In genomic region chr2:212535963-212536362, GRCh38 we compare ENCODE assay signal across 12 cellular contexts. TPM values are rescaled to one million over a fixed set of nuclear protein-coding genes. Genes with fewer than 3 reads are reported as not detected.
A peak's percentile ranks its signal among the peaks of the same experiment; 100 is the strongest.
DNase-seq lines count a peak whose midpoint lies in the region; TF ChIP-seq lines count a peak whose summit lies in the region.
"Had no signal": no experiment of that assay in that cellular context is flagged by ENCODE, and none has a peak within 500 bp of the region (broad histone marks: within the 10 kb centered on the region; RNA-seq: fewer than 3 reads in every experiment).

No MANE protein-coding gene starts in this region.

- no peak overlapping the region for H2BK120ac ChIP-seq in trophoblast cell (ENCODE audit: insufficient read depth, low read length, poor library complexity)

- CTCF ChIA-PET in Calu3 (lab: Charles Lee) = no interaction called here

- no peak overlapping the region for H2BK5ac ChIP-seq in trophoblast cell (ENCODE audit: low read depth, low read length, poor library complexity)

- H3K9me3 ChIP-seq in trophoblast cell (ENCODE audit: insufficient read depth, low read depth, low read length) (no peaks in the 10 kb centered on the region), MG63 (no peaks in the 10 kb centered on the region)

- peaks cover 33% of the 10 kb centered on the region for H3K36me3 Mint-ChIP-seq in Calu3 (ENCODE audit: insufficient read depth, unreplicated experiment)
- H3K36me3 Mint-ChIP-seq in activated T-helper 1 cell treated with anti-CD3 and anti-CD28 coated beads, Interleukin-12 subunit alpha, Interleukin-12 subunit beta, Interleukin-2, Interleukin-4 antibody, amounts not matched to agents 30 ng/mL and 10 ng/mL and 1 ng/mL, durations not matched to agents 14 hours and 24 hours and 36 hours (ENCODE audit: low read depth) = peaks cover 2% of the 10 kb centered on the region
- H3K36me3 Mint-ChIP-seq in immature natural killer cell = peaks cover 0 to 4% (median 0%) of the 10 kb centered on the region in 3 donors

- peaks cover 17% of the 10 kb centered on the region for H3K4me1 Mint-ChIP-seq in Calu3 (ENCODE audit: low read depth, unreplicated experiment)
- H3K4me1 Mint-ChIP-seq in activated T-helper 1 cell treated with anti-CD3 and anti-CD28 coated beads, Interleukin-12 subunit alpha, Interleukin-12 subunit beta, Interleukin-2, Interleukin-4 antibody, amounts not matched to agents 30 ng/mL and 10 ng/mL and 1 ng/mL, durations not matched to agents 14 hours and 24 hours and 36 hours (ENCODE audit: low read depth) = peaks cover 4% of the 10 kb centered on the region
- H3K4me1 Mint-ChIP-seq in immature natural killer cell = peaks cover 13 to 19% of the 10 kb centered on the region in 2 donors

- no TSS peak for BruUV-seq in Calu3 (replicated peaks; lab: Mats Ljungman, UMichigan)

- H3K79me1 ChIP-seq in trophoblast cell (ENCODE audit: low read length) = no peaks in the 10 kb centered on the region

- H3K4me3 ChIP-seq in fibroblast of the aortic adventitia (ENCODE audit: low read depth, low read length) (peak overlapping the region; percentile 72), trophoblast cell (ENCODE audit: low read depth, low read length) (no peak overlapping the region), MG63 (no peak overlapping the region)

- H3K27me3 ChIP-seq in trophoblast cell (ENCODE audit: insufficient read depth, low read length) (peaks cover 26% of the 10 kb centered on the region), MG63 (peaks cover 20% of the 10 kb centered on the region)

- no peak overlapping the region for H3K27ac ChIP-seq in trophoblast cell (ENCODE audit: low read depth, low read length)
- H3K27ac ChIP-seq: parathyroid adenoma had no signal

- H3K4ac ChIP-seq in trophoblast cell (ENCODE audit: low read depth, low read length) = no peak overlapping the region

- no peak overlapping the region for H4K91ac ChIP-seq in trophoblast cell (ENCODE audit: low read depth, low read length)

- H2BK12ac ChIP-seq in trophoblast cell (ENCODE audit: low read length) = no peak overlapping the region

- peak overlapping the region; percentile 94 for H3K4me3 Mint-ChIP-seq in Calu3 (ENCODE audit: low read depth, unreplicated experiment)
- H3K4me3 Mint-ChIP-seq in activated T-helper 1 cell treated with anti-CD3 and anti-CD28 coated beads, Interleukin-12 subunit alpha, Interleukin-12 subunit beta, Interleukin-2, Interleukin-4 antibody, amounts not matched to agents 30 ng/mL and 10 ng/mL and 1 ng/mL, durations not matched to agents 14 hours and 24 hours and 36 hours = no peak overlapping the region
- H3K4me3 Mint-ChIP-seq in immature natural killer cell = no peak overlapping the region
- H3K4me3 Mint-ChIP-seq: dendritic cell treated with granulocyte-macrophage colony-stimulating factor and Interleukin-4, amounts not matched to agents 40 ng/mL and 50 ng/mL, for 4 days had no signal

- no peak overlapping the region for H3K9ac ChIP-seq in trophoblast cell (ENCODE audit: low read length)
- H3K9ac ChIP-seq: parathyroid adenoma had no signal

- H3K9me3 Mint-ChIP-seq in Calu3 (ENCODE audit: low read depth, unreplicated experiment) = no peaks in the 10 kb centered on the region
- H3K9me3 Mint-ChIP-seq in activated T-helper 1 cell treated with anti-CD3 and anti-CD28 coated beads, Interleukin-12 subunit alpha, Interleukin-12 subunit beta, Interleukin-2, Interleukin-4 antibody, amounts not matched to agents 30 ng/mL and 10 ng/mL and 1 ng/mL, durations not matched to agents 14 hours and 24 hours and 36 hours = no peaks in the 10 kb centered on the region
- H3K9me3 Mint-ChIP-seq in immature natural killer cell = peaks cover 0 to 18% (median 7%) of the 10 kb centered on the region in 6 donors
- H3K9me3 Mint-ChIP-seq: dendritic cell treated with granulocyte-macrophage colony-stimulating factor and Interleukin-4, amounts not matched to agents 40 ng/mL and 50 ng/mL, for 4 days; T-helper 2 cell treated with Interferon-gamma antibody and Interleukin-4, amounts not matched to agents 5 μg/mL and 100 μg/mL, for 36 hours had no signal

- H3K14ac ChIP-seq in trophoblast cell (ENCODE audit: low read length) = no peak overlapping the region

- intact Hi-C loops in Calu3 (cut with micrococcal nuclease; ENCODE audit: unreplicated experiment) = no loop called here
- intact Hi-C loops in activated T-helper 1 cell treated with anti-CD3 and anti-CD28 coated beads, Interleukin-12 subunit alpha, Interleukin-12 subunit beta, Interleukin-2, Interleukin-4 antibody, amounts not matched to agents 30 ng/mL and 10 ng/mL and 1 ng/mL, durations not matched to agents 14 hours and 24 hours and 36 hours (cut with micrococcal nuclease) = no loop called here

- no peak for DNase-seq in Calu3
- DNase-seq in NCI-H748 (lab: John Stamatoyannopoulos, UW; ENCODE audit: unreplicated experiment) = peak; percentile 89
- no peak for DNase-seq in fibroblast of the aortic adventitia (ENCODE audit: low read depth)
- no peak for DNase-seq in trophoblast cell
- no peak for DNase-seq in retina
- no peak for DNase-seq in activated T-helper 1 cell treated with anti-CD3 and anti-CD28 coated beads, Interleukin-12 subunit alpha, Interleukin-12 subunit beta, Interleukin-2, Interleukin-4 antibody, amounts not matched to agents 30 ng/mL and 10 ng/mL and 1 ng/mL, durations not matched to agents 14 hours and 24 hours and 36 hours (ENCODE audit: low spot score)
- no peak for DNase-seq in MG63
- DNase-seq in immature natural killer cell = no peak
- DNase-seq: activated T-cell treated with anti-CD3 and anti-CD28 coated beads, Interleukin-2, amount 50 U/mL, for 1 hour had no signal

- H3K23ac ChIP-seq in trophoblast cell (ENCODE audit: low read length) = no peak overlapping the region

- no peaks in the 10 kb centered on the region for H3K36me3 ChIP-seq in trophoblast cell (ENCODE audit: control insufficient read depth in 1 of 2, insufficient read depth in 2 of 2, low read length in 2 of 2)
- no peaks in the 10 kb centered on the region for H3K36me3 ChIP-seq in MG63

- peaks cover 6 to 19% of the 10 kb centered on the region in 2 experiments for H3K4me1 ChIP-seq in trophoblast cell (ENCODE audit: control insufficient read depth in 1 of 2, insufficient read depth in 2 of 2, low read length in 2 of 2)
- H3K4me1 ChIP-seq: parathyroid adenoma had no signal

- H3K27me3 Mint-ChIP-seq in Calu3 (ENCODE audit: unreplicated experiment) (no peaks in the 10 kb centered on the region), immature natural killer cell (ENCODE audit: low read depth in 3 of 3) (peaks cover 10 to 26% (median 16%) of the 10 kb centered on the region in 3 donors)
- H3K27me3 Mint-ChIP-seq in activated T-helper 1 cell treated with anti-CD3 and anti-CD28 coated beads, Interleukin-12 subunit alpha, Interleukin-12 subunit beta, Interleukin-2, Interleukin-4 antibody, amounts not matched to agents 30 ng/mL and 10 ng/mL and 1 ng/mL, durations not matched to agents 14 hours and 24 hours and 36 hours (ENCODE audit: insufficient read depth) = peaks cover 59% of the 10 kb centered on the region

- no peak overlapping the region for H4K12ac ChIP-seq in trophoblast cell (ENCODE audit: low read depth, low read length)

- H3K27ac Mint-ChIP-seq in Calu3 (ENCODE audit: unreplicated experiment) (no peak overlapping the region), immature natural killer cell (no peak overlapping the region)
- H3K27ac Mint-ChIP-seq in activated T-helper 1 cell treated with anti-CD3 and anti-CD28 coated beads, Interleukin-12 subunit alpha, Interleukin-12 subunit beta, Interleukin-2, Interleukin-4 antibody, amounts not matched to agents 30 ng/mL and 10 ng/mL and 1 ng/mL, durations not matched to agents 14 hours and 24 hours and 36 hours = no peak overlapping the region
- H3K27ac Mint-ChIP-seq: dendritic cell treated with granulocyte-macrophage colony-stimulating factor and Interleukin-4, amounts not matched to agents 40 ng/mL and 50 ng/mL, for 4 days; T-helper 2 cell treated with Interferon-gamma antibody and Interleukin-4, amounts not matched to agents 5 μg/mL and 100 μg/mL, for 36 hours had no signal

- TF ChIP-seq CTCF in Calu3 (IDR thresholded peaks at IDR 0.05; ENCODE audit: unreplicated experiment) (no peak), fibroblast of the aortic adventitia (IDR thresholded peaks at IDR 0.05; ENCODE audit: insufficient read depth, low read length) (no peak)

- WGBS in trophoblast cell (ENCODE audit: extremely low coverage, insufficient coverage, insufficient read length) = no CpG with 5 or more reads among the region's 12 CpGs

- no peak overlapping the region for H2AK5ac ChIP-seq in trophoblast cell (ENCODE audit: low read length)

- peak overlapping the region; percentile 99 for H3K4me2 ChIP-seq in trophoblast cell (ENCODE audit: low read length)

- no peaks in the 10 kb centered on the region for H3K79me2 ChIP-seq in trophoblast cell (ENCODE audit: control insufficient read depth, insufficient read depth, low read length, poor library complexity)
- H3K79me2 ChIP-seq: parathyroid adenoma had no signal

- no peak overlapping the region for H2AFZ ChIP-seq in trophoblast cell (ENCODE audit: insufficient read depth, low read length, poor library complexity)

- H3K18ac ChIP-seq in trophoblast cell (ENCODE audit: low read length) = no peak overlapping the region

- H4K8ac ChIP-seq in trophoblast cell (ENCODE audit: low read depth, low read length) = no peak overlapping the region

RNA-seq across cellular contexts. Expression of gene ERBB4, which starts 2.6 kb away (rescaled TPM):
- total RNA-seq in Calu3 (2022) (2.2 and 2.9 TPM in 2 replicates), fibroblast of the aortic adventitia (ENCODE audit: low replicate concordance) (0.16 and 5.8 TPM in 2 replicates)
- 0.89 and 1.0 TPM in 2 replicates for polyA plus RNA-seq in trophoblast cell (2013)
- total RNA-seq in activated T-helper 1 cell treated with anti-CD3 and anti-CD28 coated beads, Interleukin-12 subunit alpha, Interleukin-12 subunit beta, Interleukin-2, Interleukin-4 antibody, amounts not matched to agents 30 ng/mL and 10 ng/mL and 1 ng/mL, durations not matched to agents 14 hours and 24 hours and 36 hours = not detected in 2 replicates
- total RNA-seq in MG63 (2014; rRNA removed; shearing (Covaris generic); ENCODE audit: low replicate concordance) = 0.07 TPM in 1 of 2 replicates, not detected in the other
- polyA plus RNA-seq in immature natural killer cell = not detected
